8 cellular contexts compared by ENCODE assay signal in the genomic region with DNA sequence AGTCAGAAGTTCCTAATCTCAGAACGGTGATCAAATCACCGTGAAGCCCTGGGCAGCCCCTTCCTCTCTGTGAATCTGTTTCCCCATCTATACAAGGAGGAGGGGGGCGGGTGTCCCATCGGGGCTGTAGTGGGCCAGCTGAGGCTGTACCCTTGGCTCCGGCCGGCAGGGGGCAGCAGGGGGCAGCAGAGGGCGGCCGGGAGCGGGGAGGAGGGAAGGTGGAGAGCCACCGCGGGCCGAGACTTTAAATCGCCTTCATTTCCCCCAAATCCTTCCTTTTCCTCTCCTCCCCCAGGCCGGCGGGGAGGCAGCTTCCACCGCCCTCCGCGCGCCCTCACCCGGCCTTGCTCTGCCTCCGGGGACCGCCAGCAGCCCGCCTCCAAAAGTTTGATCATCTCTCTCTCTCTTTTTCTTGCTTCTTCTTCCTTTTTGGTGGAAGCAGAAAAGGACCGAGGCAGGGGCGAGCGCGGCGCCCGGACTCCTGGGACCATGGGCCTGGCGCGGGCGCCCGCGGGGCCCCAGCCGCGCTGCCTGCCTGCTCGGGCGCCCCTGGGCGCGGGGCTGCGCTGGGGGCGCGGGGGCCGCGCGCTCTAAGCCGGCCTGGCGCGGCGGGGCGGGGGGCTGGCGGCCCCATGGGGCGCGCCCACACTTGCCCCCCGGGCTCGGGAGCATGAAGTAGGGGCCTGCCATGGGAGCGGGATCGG. TPM values are rescaled to one million over a fixed set of nuclear protein-coding genes. Genes with fewer than 3 reads are reported as not detected.
A peak's percentile ranks its signal among the peaks of the same experiment; 100 is the strongest.
DNase-seq lines count a peak whose midpoint lies in the region; ATAC-seq and TF ChIP-seq lines count a peak whose summit lies in the region.

TSS of gene COL27A1 (plus strand) at position 275 of the 704 bp plus-strand sequence. CDS start at position 689, 414 bp downstream.

- H3K9me3 Mint-ChIP-seq in immature natural killer cell, result peaks cover 0 to 6% (median 0%) of the 10 kb centered on the region in 6 donors

- no peaks in the 10 kb centered on the region for H3F3A ChIP-seq in smooth muscle cell (ENCODE audit: low read depth)

- DNase-seq in GM10248 (ENCODE audit: extremely low spot score) (peak; percentile 90), NCI-H2029 treated with DMSO at 0.1 percent for 48 hours (lab: John Stamatoyannopoulos, UW) (peak; percentile 16), cardiac fibroblast (ENCODE audit: low read depth in 2 of 2) (peak; percentile 83 to 85), immature natural killer cell (peak; percentile 51 to 65 (median 59)), smooth muscle cell (lab: John Stamatoyannopoulos, UW; ENCODE audit: unreplicated experiment) (peak; percentile 79), GOT3 (lab: John Stamatoyannopoulos, UW) (no peak)
- DNase-seq in activated CD4-positive, CD25-positive, alpha-beta regulatory T cell (lab: John Stamatoyannopoulos, UW), result peak; percentile 35 to 67 (median 55)

- CTCF ChIA-PET in GM10248 (lab: Yijun Ruan, JAX), result interaction anchor here (0.9 to 2.5 kb wide), 14 partner anchors 8 to 143 kb away, joined by 3 to 24 read pairs (median 4); no protein-coding TSS in a partner anchor

- peak within 1 kb of the TSS in 1 of 6 donors; percentile 21 for H3K27ac Mint-ChIP-seq in immature natural killer cell

- H3K36me3 Mint-ChIP-seq in immature natural killer cell, result no peaks in the 10 kb centered on the region

- peaks cover 30% of the 10 kb centered on the region for H4K20me1 ChIP-seq in smooth muscle cell (ENCODE audit: low read depth)

- peak within 1 kb of the TSS; percentile 73 to 90 (median 82) for H3K4me3 Mint-ChIP-seq in immature natural killer cell

- WGBS in smooth muscle cell (ENCODE audit: low lambda C conversion rate), result under 1% methylated on average over 48 of the region's 58 CpGs

- H3K79me2 ChIP-seq in smooth muscle cell (ENCODE audit: low read depth), result peaks cover 32% of the 10 kb centered on the region

- peak within 1 kb of the TSS; percentile 82 for H3K27ac ChIP-seq in smooth muscle cell (ENCODE audit: low read depth)

- H3K4me1 ChIP-seq in smooth muscle cell (ENCODE audit: low read depth), result peaks cover 26% of the 10 kb centered on the region

- H3K4me1 Mint-ChIP-seq in immature natural killer cell, result peaks cover 12 to 25% of the 10 kb centered on the region in 2 donors

- H3K9me3 ChIP-seq in smooth muscle cell (replicated peaks; ENCODE audit: low read depth), result no peaks in the 10 kb centered on the region

- peak within 1 kb of the TSS; percentile 93 for H3K4me2 ChIP-seq in smooth muscle cell

- no peak within 1 kb of the TSS for H2AFZ ChIP-seq in smooth muscle cell (ENCODE audit: low read depth)

- peaks cover 15 to 22% (median 22%) of the 10 kb centered on the region in 3 donors for H3K27me3 Mint-ChIP-seq in immature natural killer cell (ENCODE audit: low read depth in 3 of 3)

- ATAC-seq in HG02623 (IDR thresholded peaks at IDR 0.05; ENCODE audit: unreplicated experiment), result peak; percentile 85

- no peaks in the 10 kb centered on the region for H3K36me3 ChIP-seq in smooth muscle cell (ENCODE audit: low read depth)

- H3K4me3 ChIP-seq in cardiac fibroblast (replicated peaks in 1 of 2; ENCODE audit: low read depth in 2 of 2, low read length in 2 of 2), result peak within 1 kb of the TSS; percentile 64 to 66
- peak within 1 kb of the TSS; percentile 61 for H3K4me3 ChIP-seq in smooth muscle cell

- H3K9ac ChIP-seq in smooth muscle cell (ENCODE audit: low read depth), result peak within 1 kb of the TSS; percentile 61

- TF ChIP-seq CTCF in GM10248 (IDR thresholded peaks at IDR 0.05; ENCODE audit: control extremely low read depth, extremely low read depth, low read depth, missing control alignments), result peak; percentile 92
- TF ChIP-seq CTCF in cardiac fibroblast (IDR thresholded peaks at IDR 0.05; ENCODE audit: low read depth, low read length), result peak; percentile 93
- peak; percentile 96 for TF ChIP-seq CTCF in smooth muscle cell (IDR thresholded peaks at IDR 0.05; ENCODE audit: borderline replicate concordance, insufficient read depth, poor library complexity, severe bottlenecking)

- H3K27me3 ChIP-seq in smooth muscle cell (ENCODE audit: low read depth), result no peaks in the 10 kb centered on the region

- POLR2A ChIA-PET in GM10248 (lab: Yijun Ruan, JAX), result interaction anchor here (0.5 kb wide), 1 partner anchor 10 kb away, joined by 3 read pairs; no protein-coding TSS in a partner anchor

RNA-seq across cellular contexts. Expression of gene COL27A1, which starts in this region (rescaled TPM):
- not detected for polyA plus RNA-seq in immature natural killer cell
- total RNA-seq in smooth muscle cell, result 18.1 and 20.7 TPM in 2 replicates
- polyA plus RNA-seq in smooth muscle cell, result 19.9 and 33.5 TPM in 2 replicates

Comparison
In these comparisons a context has a peak if more than half of its experiments do, and no peak if none do; other contexts are left out.
1. RNA of gene COL27A1 (polyA plus RNA-seq): 19.9 to 33.5 TPM in smooth muscle cell; not detected in immature natural killer cell; every median in the first group is over 10 times any median in the second.
2. Peak in DNase-seq in immature natural killer cell; RNA of the gene not detected or under 1 TPM.
3. Peak in every context shown above with its lines, with median percentiles within 50 percentile points of each other: CTCF ChIP-seq.